Comparison of ENCODE assay signal across 15 cellular contexts in the genomic region with DNA sequence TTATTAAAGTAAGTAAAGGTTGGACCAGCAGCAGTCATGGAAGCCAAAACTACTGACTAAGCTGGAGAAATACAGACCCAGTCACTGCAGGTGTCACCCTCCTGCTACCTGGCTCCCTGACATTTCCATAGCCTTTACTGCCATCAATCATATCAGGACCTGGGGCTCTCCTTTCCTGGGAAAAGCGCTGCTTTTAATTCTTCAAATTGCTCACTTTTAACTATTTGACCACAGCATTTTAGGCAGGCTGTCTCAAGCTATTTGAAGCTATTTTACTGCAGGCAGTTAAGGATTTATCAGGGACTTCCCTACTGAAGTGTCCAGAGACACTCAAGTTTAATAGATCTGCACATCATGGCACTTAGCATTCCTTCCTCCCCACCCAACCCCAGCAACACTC. TPM values are rescaled to one million over a fixed set of nuclear protein-coding genes. Genes with fewer than 3 reads are reported as not detected.
DNase-seq lines count a peak whose midpoint lies in the region; ATAC-seq and TF ChIP-seq lines count a peak whose summit lies in the region.
"Had no signal": no experiment of that assay in that cellular context is flagged by ENCODE, and none has a peak within 500 bp of the region (broad histone marks: within the 10 kb centered on the region; RNA-seq: fewer than 3 reads in every experiment).

No MANE protein-coding gene starts in this region.

- no peaks in the 10 kb centered on the region for H3K36me3 ChIP-seq in left lung

- TF ChIP-seq CTCF in left lung (IDR thresholded peaks at IDR 0.05): no peak

- H3K4me3 ChIP-seq in left lung: no peak overlapping the region
- H3K4me3 ChIP-seq: A549 had no signal

- ATAC-seq in effector memory CD8-positive, alpha-beta T cell (replicated peaks): no peak
- ATAC-seq in left lung (peak; percentile 33), HG03439 (IDR thresholded peaks at IDR 0.05; ENCODE audit: unreplicated experiment) (no peak)
- ATAC-seq: A549 had no signal

- peaks cover 0 to 1% of the 10 kb centered on the region in 2 donors for H3K4me1 Mint-ChIP-seq in effector memory CD8-positive, alpha-beta T cell (ENCODE audit: low read depth in 2 of 2)
- H3K4me1 Mint-ChIP-seq: CD14-positive monocyte, IgD-negative memory B cell had no signal

- DNase-seq in HT-29 (ENCODE audit: low spot score) (peak; percentile 35), left lung (no peak), T1000 (lab: John Stamatoyannopoulos, UW) (no peak), islet precursor cell (no peak)
- no peak for DNase-seq in effector memory CD8-positive, alpha-beta T cell
- DNase-seq: DMS53, GF-D8, HCEC 1CT, HFFc6 had no signal

- peaks cover 6 to 7% of the 10 kb centered on the region in 2 donors for H3K9me3 Mint-ChIP-seq in effector memory CD8-positive, alpha-beta T cell

- peaks cover 0 to 24% of the 10 kb centered on the region in 2 donors for H3K27me3 ChIP-seq in left lung

- no peak overlapping the region for H3K27ac ChIP-seq in left lung
- H3K27ac ChIP-seq: A549 had no signal

- H3K27ac Mint-ChIP-seq in effector memory CD8-positive, alpha-beta T cell: no peak overlapping the region
- H3K27ac Mint-ChIP-seq: CD14-positive monocyte, HFFc6, IgD-negative memory B cell had no signal

- intact Hi-C loops in left lung (cut with DNase I): no loop called here

- peaks cover 23 to 74% of the 10 kb centered on the region in 2 donors for H3K27me3 Mint-ChIP-seq in effector memory CD8-positive, alpha-beta T cell

- H3K9me3 ChIP-seq in left lung: no peaks in the 10 kb centered on the region
- H3K9me3 ChIP-seq: A549 had no signal

- H3K36me3 Mint-ChIP-seq in effector memory CD8-positive, alpha-beta T cell (ENCODE audit: insufficient read depth): peaks cover 2% of the 10 kb centered on the region
- H3K36me3 Mint-ChIP-seq: CD14-positive monocyte had no signal

- H3K4me1 ChIP-seq in left lung: no peaks in the 10 kb centered on the region
- H3K4me1 ChIP-seq: A549 had no signal

- peak overlapping the region; percentile 37 to 48 for H3K4me3 Mint-ChIP-seq in effector memory CD8-positive, alpha-beta T cell
- H3K4me3 Mint-ChIP-seq: CD14-positive monocyte, HFFc6, IgD-negative memory B cell had no signal

RNA-seq across cellular contexts. Expression of a gene that starts 4.1 kb away (rescaled TPM):
- 2.0 and 2.2 TPM in 2 replicates for total RNA-seq in HT-29 (2014; rRNA removed; shearing (Covaris generic))
- under 1 TPM in 1 of 2 donors, not detected in 1; 0.12 TPM for total RNA-seq in left lung
- total RNA-seq: H4, HFFc6 had no signal

RNA-seq across cellular contexts. Expression of a gene that starts 34.3 kb away (rescaled TPM):
- not detected in 2 replicates for total RNA-seq in HT-29 (2014; rRNA removed; shearing (Covaris generic))
- not detected for total RNA-seq in left lung
- total RNA-seq: H4, HFFc6, HT1080 had no signal

RNA-seq across cellular contexts. Expression of a gene that starts 34.5 kb away (rescaled TPM):
- total RNA-seq in HT-29 (2014; rRNA removed; shearing (Covaris generic)): not detected in 2 replicates
- total RNA-seq in left lung: not detected
- total RNA-seq: H4, HFFc6, HT1080 had no signal

RNA-seq across cellular contexts. Expression of a gene that starts 52.7 kb away (rescaled TPM):
- total RNA-seq in HT-29 (2014; rRNA removed; shearing (Covaris generic)): not detected in 2 replicates
- not detected for total RNA-seq in left lung
- total RNA-seq: H4, HFFc6, HT1080 had no signal

RNA-seq across cellular contexts. Expression of a gene that starts 58.0 kb away (rescaled TPM):
- total RNA-seq in HT-29 (2014; rRNA removed; shearing (Covaris generic)): not detected in 2 replicates
- not detected for total RNA-seq in left lung
- total RNA-seq: H4, HFFc6, HT1080 had no signal
